8 cellular contexts compared by ENCODE assay signal in genomic region chr11:44727373-44728084, GRCh38. TPM values are rescaled to one million over a fixed set of nuclear protein-coding genes. Genes with fewer than 3 reads are reported as not detected.
DNase-seq lines count a peak whose midpoint lies in the region; ATAC-seq and TF ChIP-seq lines count a peak whose summit lies in the region.

No MANE protein-coding gene starts in this region.

- intact Hi-C loops in dendritic cell treated with granulocyte-macrophage colony-stimulating factor and Interleukin-4, amounts not matched to agents 40 ng/mL and 50 ng/mL, for 4 days (cut with micrococcal nuclease), result loop anchor here (1.0 kb wide), 2 partner anchors 167 to 184 kb away; no protein-coding TSS in a partner anchor
- intact Hi-C loops in right lobe of liver (cut with DNase I), result loop anchor here in 1 of 2 donors (10.0 kb wide), 1 partner anchor 187 kb away; no protein-coding TSS in a partner anchor

- H3K9me3 Mint-ChIP-seq in dendritic cell treated with granulocyte-macrophage colony-stimulating factor and Interleukin-4, amounts not matched to agents 40 ng/mL and 50 ng/mL, for 4 days, result no peaks in the 10 kb centered on the region

- H3K9me3 ChIP-seq in right lobe of liver, result no peaks in the 10 kb centered on the region

- H3K36me3 ChIP-seq in right lobe of liver, result no peaks in the 10 kb centered on the region

- DNase-seq in GM03348 (ENCODE audit: low spot score) (peak; percentile 95), NCI-H2196 treated with DMSO at 0.1 percent for 48 hours (lab: John Stamatoyannopoulos, UW; ENCODE audit: unreplicated experiment) (peak; percentile 43), right lobe of liver (peak; percentile 78 to 86 (median 84))
- DNase-seq in activated CD4-positive, alpha-beta T cell treated with anti-CD3 and anti-CD28 coated beads, Interleukin-2, amount 50 U/mL, for 1 hour, result peak; percentile 75
- peak; percentile 77 to 80 for DNase-seq in stimulated activated CD4-positive, alpha-beta T cell treated with anti-CD3 and anti-CD28 coated beads, Interleukin-2, amount 100 ng/mL, for 48 hours

- 0% methylated on average over 6 of the region's 58 CpGs for WGBS in right lobe of liver (ENCODE audit: insufficient coverage, low coverage, low lambda C conversion rate, missing lambda C conversion rate)

- no peaks in the 10 kb centered on the region for H3K27me3 ChIP-seq in right lobe of liver

- H3K4me3 ChIP-seq in right lobe of liver, result peak overlapping the region; percentile 37 to 48 (median 48)

- peak overlapping the region in 1 of 3 donors; percentile 14 for H3K27ac ChIP-seq in right lobe of liver

- ATAC-seq in HG02642 (IDR thresholded peaks at IDR 0.05; ENCODE audit: poor library complexity, unreplicated experiment) (peak; percentile 56), right lobe of liver (peak; percentile 88 to 93 (median 92)), HG03457 (IDR thresholded peaks at IDR 0.05; ENCODE audit: unreplicated experiment) (no peak)

- H3K4me1 Mint-ChIP-seq in dendritic cell treated with granulocyte-macrophage colony-stimulating factor and Interleukin-4, amounts not matched to agents 40 ng/mL and 50 ng/mL, for 4 days (ENCODE audit: low read depth), result peaks cover 13% of the 10 kb centered on the region

- H3K36me3 Mint-ChIP-seq in dendritic cell treated with granulocyte-macrophage colony-stimulating factor and Interleukin-4, amounts not matched to agents 40 ng/mL and 50 ng/mL, for 4 days (ENCODE audit: low read depth), result no peaks in the 10 kb centered on the region

- peak overlapping the region; percentile 68 for H3K4me3 Mint-ChIP-seq in dendritic cell treated with granulocyte-macrophage colony-stimulating factor and Interleukin-4, amounts not matched to agents 40 ng/mL and 50 ng/mL, for 4 days

- peaks cover 0 to 7% (median 0%) of the 10 kb centered on the region in 4 donors for H3K4me1 ChIP-seq in right lobe of liver

- TF ChIP-seq CTCF in right lobe of liver (IDR thresholded peaks at IDR 0.05), result peak; percentile 82 to 95 (median 94)

- no peak overlapping the region for H3K27ac Mint-ChIP-seq in dendritic cell treated with granulocyte-macrophage colony-stimulating factor and Interleukin-4, amounts not matched to agents 40 ng/mL and 50 ng/mL, for 4 days

- peaks cover 68% of the 10 kb centered on the region for H3K27me3 Mint-ChIP-seq in dendritic cell treated with granulocyte-macrophage colony-stimulating factor and Interleukin-4, amounts not matched to agents 40 ng/mL and 50 ng/mL, for 4 days

- no peak for TF ChIP-seq POLR2A in right lobe of liver (IDR thresholded peaks at IDR 0.05)

RNA-seq across cellular contexts. Expression of gene TSPAN18, which starts 0.8 kb away (rescaled TPM):
- total RNA-seq in right lobe of liver, result 10 to 100 TPM in 1 of 6 experiments, 1 to 10 TPM in 5; 3.4 to 10.6 (median 5.3) TPM

Comparison
In these comparisons a context has a peak if more than half of its experiments do, and no peak if none do; other contexts are left out.
1. DNase-seq: peak in every context shown above with its lines; median percentile 95 in GM03348; 84 in right lobe of liver; 78 in stimulated activated CD4-positive, alpha-beta T cell treated with anti-CD3 and anti-CD28 coated beads, Interleukin-2, amount 100 ng/mL, for 48 hours; 75 in activated CD4-positive, alpha-beta T cell treated with anti-CD3 and anti-CD28 coated beads, Interleukin-2, amount 50 U/mL, for 1 hour; 43 in NCI-H2196 treated with DMSO at 0.1 percent for 48 hours.